In the genomic region with DNA sequence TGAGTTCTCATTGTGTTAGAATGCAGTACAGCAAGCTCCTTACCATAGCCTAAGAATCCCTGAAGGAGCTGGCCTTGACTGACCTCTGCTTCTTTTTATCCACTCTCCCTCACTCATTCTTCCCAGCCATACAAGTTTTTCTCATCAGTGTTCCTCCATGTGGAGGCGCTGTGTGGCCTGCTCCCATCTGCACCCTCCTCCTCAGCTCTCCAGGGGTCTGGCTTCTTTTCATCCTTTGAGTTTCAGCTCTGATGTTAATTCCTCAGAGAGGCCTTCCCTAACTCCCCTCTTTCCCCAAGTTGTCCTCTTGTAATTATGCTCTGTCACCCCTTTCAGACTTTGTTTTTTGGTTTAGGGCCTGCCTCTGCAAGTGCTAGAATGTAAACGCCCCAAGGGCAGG, we compare ENCODE assay signal across 22 cellular contexts.
DNase-seq lines count a peak whose midpoint lies in the region; TF ChIP-seq lines count a peak whose summit lies in the region.
"Had no signal": no experiment of that assay in that cellular context is flagged by ENCODE, and none has a peak within 500 bp of the region (broad histone marks: within the 10 kb centered on the region; RNA-seq: fewer than 3 reads in every experiment).

No MANE protein-coding gene starts in this region.

- H3K4me1 Mint-ChIP-seq in Calu3 (ENCODE audit: low read depth, unreplicated experiment) (peaks cover 22% of the 10 kb centered on the region), nephron progenitor cell (peaks cover 26% of the 10 kb centered on the region)
- H3K4me1 Mint-ChIP-seq: activated CD8-positive, alpha-beta memory T cell treated with anti-CD3 and anti-CD28 coated beads, Interleukin-2, amount 10 ng/mL, durations not matched to agents 7 days and 5 days had no signal

- peaks cover 3% of the 10 kb centered on the region for H3K9me3 Mint-ChIP-seq in Calu3 (ENCODE audit: low read depth, unreplicated experiment)
- peaks cover 21% of the 10 kb centered on the region for H3K9me3 Mint-ChIP-seq in nephron progenitor cell

- DNase-seq in Calu3, result no peak
- DNase-seq in RWPE1 (ENCODE audit: low spot score), result no peak
- peak; percentile 57 for DNase-seq in epithelial cell of esophagus (ENCODE audit: low read depth)
- DNase-seq in nephron progenitor cell, result no peak
- DNase-seq in stimulated activated CD4-positive, alpha-beta T cell treated with anti-CD3 and anti-CD28 coated beads, Interleukin-4, amount 100 ng/mL, for 1 hour, result no peak
- DNase-seq in HT-29 (ENCODE audit: low spot score), result no peak
- DNase-seq in COLO668 (lab: John Stamatoyannopoulos, UW; ENCODE audit: unreplicated experiment), result no peak
- DNase-seq in SKM-1 (lab: John Stamatoyannopoulos, UW; ENCODE audit: unreplicated experiment), result no peak
- DNase-seq: activated CD4-positive, CD25-positive, alpha-beta regulatory T cell treated with anti-CD3 and anti-CD28 coated beads, Interleukin-2, amount 50 U/mL, for 72 hours; activated CD8-positive, alpha-beta memory T cell treated with anti-CD3 and anti-CD28 coated beads, Interleukin-2, amount 10 ng/mL, durations not matched to agents 7 days and 5 days; caudate nucleus; head of caudate nucleus; NCI-H1694 treated with DMSO at 0.1 percent for 48 hours; NCI-H226; NCI-H82; sigmoid colon; stimulated activated naive CD8-positive, alpha-beta T cell treated with anti-CD3 and anti-CD28 coated beads, Interleukin-15, Interleukin-2, amounts not matched to agents 100 U/mL and 50 U/mL, for 24 hours; tibial artery had no signal

- no peak overlapping the region for H3K4me3 Mint-ChIP-seq in Calu3 (ENCODE audit: low read depth, unreplicated experiment)
- no peak overlapping the region for H3K4me3 Mint-ChIP-seq in nephron progenitor cell
- H3K4me3 Mint-ChIP-seq: activated CD8-positive, alpha-beta memory T cell treated with anti-CD3 and anti-CD28 coated beads, Interleukin-2, amount 10 ng/mL, durations not matched to agents 7 days and 5 days; B cell had no signal

- intact Hi-C loops in Calu3 (cut with micrococcal nuclease; ENCODE audit: unreplicated experiment), result loop anchor here (5.0 kb wide), 2 partner anchors 45 to 185 kb away; no protein-coding TSS in a partner anchor

- CTCF ChIA-PET in Calu3 (lab: Charles Lee) (no interaction called here), RWPE1 (lab: Yijun Ruan, JAX) (interaction anchor here (0.6 kb wide), 1 partner anchor 111 kb away, joined by 4 read pairs; no protein-coding TSS in a partner anchor)

- H3K4me3 ChIP-seq in epithelial cell of esophagus (ENCODE audit: low read length), result no peak overlapping the region
- H3K4me3 ChIP-seq: sigmoid colon, SK-N-MC, tibial artery had no signal

- H3K36me3 Mint-ChIP-seq in Calu3 (ENCODE audit: insufficient read depth, unreplicated experiment) (peaks cover 7% of the 10 kb centered on the region), nephron progenitor cell (ENCODE audit: low read depth) (peaks cover 41% of the 10 kb centered on the region)

- peak overlapping the region; percentile 5 for H3K27ac Mint-ChIP-seq in Calu3 (ENCODE audit: unreplicated experiment)
- H3K27ac Mint-ChIP-seq in nephron progenitor cell, result peak overlapping the region; percentile 27
- H3K27ac Mint-ChIP-seq: activated CD8-positive, alpha-beta memory T cell treated with anti-CD3 and anti-CD28 coated beads, Interleukin-2, amount 10 ng/mL, durations not matched to agents 7 days and 5 days; B cell; IgD-negative memory B cell had no signal

- no TSS peak for BruUV-seq in Calu3 (replicated peaks; lab: Mats Ljungman, UMichigan)

- no peaks in the 10 kb centered on the region for H3K27me3 Mint-ChIP-seq in Calu3 (ENCODE audit: unreplicated experiment)
- H3K27me3 Mint-ChIP-seq in nephron progenitor cell (ENCODE audit: low read depth, poor library complexity), result peaks cover 4% of the 10 kb centered on the region
- H3K27me3 Mint-ChIP-seq: activated CD8-positive, alpha-beta memory T cell treated with anti-CD3 and anti-CD28 coated beads, Interleukin-2, amount 10 ng/mL, durations not matched to agents 7 days and 5 days; B cell; IgD-negative memory B cell had no signal

- POLR2A ChIA-PET in RWPE1 (lab: Yijun Ruan, JAX; ENCODE audit: low non-redundant PET), result no interaction called here

- peak overlapping the region; percentile 58 for H3K27ac ChIP-seq in RWPE1
- H3K27ac ChIP-seq: HL-60, SK-N-MC, tibial artery had no signal

- TF ChIP-seq CTCF in Calu3 (IDR thresholded peaks at IDR 0.05; ENCODE audit: unreplicated experiment) (no peak), RWPE1 (conservative IDR thresholded peaks at IDR 0.05; ENCODE audit: low read depth) (no peak), epithelial cell of esophagus (IDR thresholded peaks at IDR 0.05; ENCODE audit: insufficient read depth, low read depth, low read length, missing control alignments) (no peak), nephron progenitor cell (IDR thresholded peaks at IDR 0.05) (no peak)
